11 cellular contexts compared by ENCODE assay signal in the genomic region with DNA sequence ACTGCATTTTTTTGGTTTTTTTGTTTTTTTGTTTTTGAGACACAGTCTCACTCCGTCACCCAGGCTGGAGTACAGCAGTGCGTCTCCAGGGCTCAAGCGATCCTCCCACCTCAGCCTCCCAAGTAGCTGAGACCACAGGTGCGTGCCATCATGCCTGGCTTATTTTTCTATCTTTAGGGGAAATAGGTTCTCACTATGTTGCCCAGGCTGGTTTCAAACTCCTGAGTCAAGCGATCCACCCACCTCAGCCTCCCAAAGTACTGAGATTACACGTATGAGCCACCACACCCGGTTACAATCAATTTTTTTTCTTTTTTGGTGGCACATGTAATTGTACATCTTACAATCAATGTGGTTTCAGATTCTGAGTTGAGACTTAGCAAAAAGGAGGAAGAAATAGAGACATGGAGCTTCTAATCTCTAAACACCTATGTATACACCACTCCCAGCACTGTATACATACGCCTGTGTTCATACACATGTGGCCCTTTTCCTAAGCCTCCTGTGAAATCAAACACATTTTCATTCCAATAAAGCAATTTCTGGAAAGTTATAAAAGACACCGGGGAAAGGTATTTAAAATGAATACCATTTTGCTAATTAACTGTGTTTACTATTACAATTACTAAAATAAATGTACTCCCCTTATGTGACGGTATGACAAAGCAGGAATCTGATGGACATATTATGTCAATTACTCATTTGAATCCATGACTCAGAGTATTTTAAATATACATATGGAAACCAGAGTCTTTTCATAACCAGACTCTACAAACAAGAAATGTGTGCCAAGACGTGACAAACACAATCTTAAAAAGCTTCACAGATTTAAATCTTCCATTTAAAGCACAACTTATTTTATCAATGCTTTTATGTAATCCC. TPM values are rescaled to one million over a fixed set of nuclear protein-coding genes. Genes with fewer than 3 reads are reported as not detected.
DNase-seq lines count a peak whose midpoint lies in the region; ATAC-seq and TF ChIP-seq lines count a peak whose summit lies in the region.
"Had no signal": no experiment of that assay in that cellular context is flagged by ENCODE, and none has a peak within 500 bp of the region (broad histone marks: within the 10 kb centered on the region; RNA-seq: fewer than 3 reads in every experiment).

No MANE protein-coding gene starts in this region.

- H3K4me3 Mint-ChIP-seq in activated naive CD4-positive, alpha-beta T cell treated with anti-CD3 and anti-CD28 coated beads, Interleukin-2, amount 50 U/mL, for 24 hours = no peak overlapping the region
- H3K4me3 Mint-ChIP-seq in activated naive CD4-positive, alpha-beta T cell treated with anti-CD3 and anti-CD28 coated beads, Interleukin-2, amount 10 ng/mL, durations not matched to agents 7 days and 5 days = no peak overlapping the region
- peak overlapping the region; percentile 63 for H3K4me3 Mint-ChIP-seq in activated T-helper 17 cell treated with anti-CD3 and anti-CD28 coated beads, Interleukin-2, amount 50 U/mL, for 72 hours
- H3K4me3 Mint-ChIP-seq in type B pancreatic cell = no peak overlapping the region
- H3K4me3 Mint-ChIP-seq in nephron progenitor cell = no peak overlapping the region
- H3K4me3 Mint-ChIP-seq: CD8-positive, alpha-beta memory T cell; stimulated activated naive CD8-positive, alpha-beta T cell treated with anti-CD3 and anti-CD28 coated beads, Interleukin-15, Interleukin-2, amounts not matched to agents 100 ng/mL and 50 ng/mL, for 24 hours had no signal

- DNase-seq in activated naive CD4-positive, alpha-beta T cell treated with anti-CD3 and anti-CD28 coated beads, Interleukin-2, amount 10 ng/mL, durations not matched to agents 7 days and 5 days = no peak
- peak; percentile 56 for DNase-seq in hepatic stellate cell (ENCODE audit: low spot score)
- no peak for DNase-seq in type B pancreatic cell (ENCODE audit: extremely low spot score, unreplicated experiment)
- no peak for DNase-seq in nephron progenitor cell
- no peak for DNase-seq in NCI-H510A treated with DMSO at 0.1 percent for 48 hours (lab: John Stamatoyannopoulos, UW)
- DNase-seq in MV-4-11 (lab: John Stamatoyannopoulos, UW) = no peak
- DNase-seq: CD8-positive, alpha-beta memory T cell; NCI-H1048 had no signal

- ATAC-seq in activated T-helper 17 cell treated with anti-CD3 and anti-CD28 coated beads, Interleukin-2, amount 50 U/mL, for 72 hours (replicated peaks) = peak; percentile 82

- CTCF ChIA-PET in activated naive CD4-positive, alpha-beta T cell treated with anti-CD3 and anti-CD28 coated beads, Interleukin-2, amount 10 ng/mL, durations not matched to agents 7 days and 5 days (lab: Charles Lee) = no interaction called here

- TF ChIP-seq CTCF in type B pancreatic cell (conservative IDR thresholded peaks at IDR 0.05) (no peak), nephron progenitor cell (IDR thresholded peaks at IDR 0.05) (no peak)

- peaks cover 17% of the 10 kb centered on the region for H3K36me3 Mint-ChIP-seq in activated naive CD4-positive, alpha-beta T cell treated with anti-CD3 and anti-CD28 coated beads, Interleukin-2, amount 50 U/mL, for 24 hours
- peaks cover 8% of the 10 kb centered on the region for H3K36me3 Mint-ChIP-seq in activated naive CD4-positive, alpha-beta T cell treated with anti-CD3 and anti-CD28 coated beads, Interleukin-2, amount 10 ng/mL, durations not matched to agents 7 days and 5 days
- peaks cover 36% of the 10 kb centered on the region for H3K36me3 Mint-ChIP-seq in activated T-helper 17 cell treated with anti-CD3 and anti-CD28 coated beads, Interleukin-2, amount 50 U/mL, for 72 hours (ENCODE audit: low read depth)
- H3K36me3 Mint-ChIP-seq in type B pancreatic cell = peaks cover 11% of the 10 kb centered on the region
- peaks cover 34% of the 10 kb centered on the region for H3K36me3 Mint-ChIP-seq in nephron progenitor cell (ENCODE audit: low read depth)

- peak overlapping the region; percentile 76 for H3K27ac Mint-ChIP-seq in activated naive CD4-positive, alpha-beta T cell treated with anti-CD3 and anti-CD28 coated beads, Interleukin-2, amount 50 U/mL, for 24 hours
- H3K27ac Mint-ChIP-seq in activated naive CD4-positive, alpha-beta T cell treated with anti-CD3 and anti-CD28 coated beads, Interleukin-2, amount 10 ng/mL, durations not matched to agents 7 days and 5 days = no peak overlapping the region
- H3K27ac Mint-ChIP-seq in activated T-helper 17 cell treated with anti-CD3 and anti-CD28 coated beads, Interleukin-2, amount 50 U/mL, for 72 hours = peak overlapping the region; percentile 92
- H3K27ac Mint-ChIP-seq in type B pancreatic cell (peak overlapping the region; percentile 10), nephron progenitor cell (no peak overlapping the region)
- H3K27ac Mint-ChIP-seq: stimulated activated naive CD8-positive, alpha-beta T cell treated with anti-CD3 and anti-CD28 coated beads, Interleukin-15, Interleukin-2, amounts not matched to agents 100 ng/mL and 50 ng/mL, for 24 hours had no signal

- H3K27me3 Mint-ChIP-seq in activated naive CD4-positive, alpha-beta T cell treated with anti-CD3 and anti-CD28 coated beads, Interleukin-2, amount 50 U/mL, for 24 hours = no peaks in the 10 kb centered on the region
- H3K27me3 Mint-ChIP-seq in activated naive CD4-positive, alpha-beta T cell treated with anti-CD3 and anti-CD28 coated beads, Interleukin-2, amount 10 ng/mL, durations not matched to agents 7 days and 5 days = no peaks in the 10 kb centered on the region
- H3K27me3 Mint-ChIP-seq in activated T-helper 17 cell treated with anti-CD3 and anti-CD28 coated beads, Interleukin-2, amount 50 U/mL, for 72 hours = no peaks in the 10 kb centered on the region
- no peaks in the 10 kb centered on the region for H3K27me3 Mint-ChIP-seq in type B pancreatic cell
- no peaks in the 10 kb centered on the region for H3K27me3 Mint-ChIP-seq in nephron progenitor cell (ENCODE audit: low read depth, poor library complexity)
- H3K27me3 Mint-ChIP-seq: CD8-positive, alpha-beta memory T cell; stimulated activated naive CD8-positive, alpha-beta T cell treated with anti-CD3 and anti-CD28 coated beads, Interleukin-15, Interleukin-2, amounts not matched to agents 100 ng/mL and 50 ng/mL, for 24 hours had no signal

- H3K4me1 Mint-ChIP-seq in activated naive CD4-positive, alpha-beta T cell treated with anti-CD3 and anti-CD28 coated beads, Interleukin-2, amount 50 U/mL, for 24 hours = peaks cover 50% of the 10 kb centered on the region
- no peaks in the 10 kb centered on the region for H3K4me1 Mint-ChIP-seq in activated naive CD4-positive, alpha-beta T cell treated with anti-CD3 and anti-CD28 coated beads, Interleukin-2, amount 10 ng/mL, durations not matched to agents 7 days and 5 days
- H3K4me1 Mint-ChIP-seq in activated T-helper 17 cell treated with anti-CD3 and anti-CD28 coated beads, Interleukin-2, amount 50 U/mL, for 72 hours = peaks cover 52% of the 10 kb centered on the region
- H3K4me1 Mint-ChIP-seq in type B pancreatic cell (ENCODE audit: unreplicated experiment) (peaks cover 37% of the 10 kb centered on the region), nephron progenitor cell (peaks cover 14% of the 10 kb centered on the region)

- peaks cover 6% of the 10 kb centered on the region for H3K9me3 Mint-ChIP-seq in activated naive CD4-positive, alpha-beta T cell treated with anti-CD3 and anti-CD28 coated beads, Interleukin-2, amount 50 U/mL, for 24 hours
- H3K9me3 Mint-ChIP-seq in activated naive CD4-positive, alpha-beta T cell treated with anti-CD3 and anti-CD28 coated beads, Interleukin-2, amount 10 ng/mL, durations not matched to agents 7 days and 5 days = peaks cover 9% of the 10 kb centered on the region
- H3K9me3 Mint-ChIP-seq in activated T-helper 17 cell treated with anti-CD3 and anti-CD28 coated beads, Interleukin-2, amount 50 U/mL, for 72 hours = peaks cover 5% of the 10 kb centered on the region
- H3K9me3 Mint-ChIP-seq in type B pancreatic cell (peaks cover 9% of the 10 kb centered on the region), nephron progenitor cell (peaks cover 26% of the 10 kb centered on the region)

RNA-seq across cellular contexts. Expression of a gene that starts 40.9 kb away (rescaled TPM):
- total RNA-seq in activated T-helper 17 cell treated with anti-CD3 and anti-CD28 coated beads, Interleukin-2, amount 50 U/mL, for 72 hours = 10 to 100 TPM; 23.0 to 26.0 TPM
- total RNA-seq in type B pancreatic cell (ENCODE audit: low replicate concordance) = 22.1 and 31.3 TPM in 2 replicates

Comparison
In these comparisons a context has a peak if more than half of its experiments do, and no peak if none do; other contexts are left out.
1. H3K27ac Mint-ChIP-seq: peak in activated naive CD4-positive, alpha-beta T cell treated with anti-CD3 and anti-CD28 coated beads, Interleukin-2, amount 50 U/mL, for 24 hours (single experiment), activated T-helper 17 cell treated with anti-CD3 and anti-CD28 coated beads, Interleukin-2, amount 50 U/mL, for 72 hours (single experiment) and type B pancreatic cell (single experiment); none in activated naive CD4-positive, alpha-beta T cell treated with anti-CD3 and anti-CD28 coated beads, Interleukin-2, amount 10 ng/mL, durations not matched to agents 7 days and 5 days (single experiment) and nephron progenitor cell (single experiment).